In genomic region chr15:78151075-78151474, GRCh38 we compare ENCODE assay signal across 1 cellular context.
TF ChIP-seq lines count a peak whose summit lies in the region.

No MANE protein-coding gene starts in this region.

TF ChIP-seq in GM12878, 131 proteins besides CTCF, POLR2A, EP300 and RAD21:
- peak; percentile 44; the same call in 1 of the 2 replicates for TF ChIP-seq SMARCA5 (IDR thresholded peaks at IDR 0.05)
- 0 out of 2 replicates have a peak, but pooled peaks have one; percentile 33 for TF ChIP-seq GATAD2B (conservative IDR thresholded peaks at IDR 0.05; ENCODE audit: low read depth)
- peak; percentile 64; the same call in 1 of the 2 replicates for TF ChIP-seq NBN (IDR thresholded peaks at IDR 0.05)
- peak; percentile 68; the same call in 1 of the 2 replicates for TF ChIP-seq ZNF217 (IDR thresholded peaks at IDR 0.05)
- peak; percentile 61 for TF ChIP-seq NR2F1 (conservative IDR thresholded peaks at IDR 0.05)
- TF ChIP-seq MLLT1 (IDR thresholded peaks at IDR 0.05) = peak; percentile 52
TF ChIP-seq in GM12878: peak in this region for 6; not testable (repeated sequence) for 125.
